ENCODE assay signal across 18 cellular contexts in the genomic region with DNA sequence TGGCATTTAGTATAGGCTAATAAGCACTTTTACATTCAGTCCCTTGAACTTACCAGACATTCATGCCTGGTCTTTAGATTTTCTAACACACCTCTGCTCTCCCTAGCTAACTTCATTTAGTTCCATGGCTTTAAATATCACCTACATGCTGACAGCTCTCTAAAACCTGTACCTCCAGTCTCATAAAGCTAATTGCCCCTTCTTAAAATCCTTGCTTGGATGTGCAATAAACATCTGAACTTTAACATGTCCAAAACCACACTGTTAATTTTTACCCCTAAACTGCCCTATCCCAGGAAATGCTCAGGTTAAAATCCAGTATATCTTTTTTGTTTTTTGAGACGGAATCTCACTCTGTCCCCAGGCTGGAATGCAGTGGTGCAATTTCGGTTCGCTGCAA.
A peak's percentile ranks its signal among the peaks of the same experiment; 100 is the strongest.
DNase-seq lines count a peak whose midpoint lies in the region; ATAC-seq, FAIRE-seq and TF ChIP-seq lines count a peak whose summit lies in the region.
"Had no signal": no experiment of that assay in that cellular context is flagged by ENCODE, and none has a peak within 500 bp of the region (broad histone marks: within the 10 kb centered on the region; RNA-seq: fewer than 3 reads in every experiment).

No MANE protein-coding gene starts in this region.

- no peak overlapping the region for H3K4me3 Mint-ChIP-seq in activated CD4-positive, alpha-beta T cell treated with anti-CD3 and anti-CD28 coated beads, Interleukin-2, amount 10 ng/mL, durations not matched to agents 7 days and 5 days
- H3K4me3 Mint-ChIP-seq: B cell; CD8-positive, alpha-beta T cell; H9; IgD-negative memory B cell had no signal

- POLR2A ChIA-PET in activated CD4-positive, alpha-beta T cell treated with anti-CD3 and anti-CD28 coated beads, Interleukin-2, amount 10 ng/mL, durations not matched to agents 7 days and 5 days (lab: Charles Lee) = no interaction called here

- peak overlapping the region; percentile 84 for H3K27ac ChIP-seq in thymus (ENCODE audit: low read depth)
- H3K27ac ChIP-seq: BLaER1 treated with 17β-estradiol and CSF1 and Interleukin-3, amounts not matched to agents 10 nM and 100 nM had no signal

- H3K4me3 ChIP-seq in thymus (ENCODE audit: low read length) = no peak overlapping the region
- H3K4me3 ChIP-seq: BLaER1 treated with 17β-estradiol and CSF1 and Interleukin-3, amounts not matched to agents 10 nM and 100 nM had no signal

- H3K4me1 Mint-ChIP-seq in activated CD4-positive, alpha-beta T cell treated with anti-CD3 and anti-CD28 coated beads, Interleukin-2, amount 10 ng/mL, durations not matched to agents 7 days and 5 days = peaks cover 50% of the 10 kb centered on the region
- H3K4me1 Mint-ChIP-seq: H9 had no signal

- no peak for FAIRE-seq in GM12891 (lab: Jason Lieb, UNC)
- FAIRE-seq: G401.6, GM12892, HepG2 had no signal

- H3K27ac Mint-ChIP-seq in activated CD4-positive, alpha-beta T cell treated with anti-CD3 and anti-CD28 coated beads, Interleukin-2, amount 10 ng/mL, durations not matched to agents 7 days and 5 days = peak overlapping the region; percentile 42
- H3K27ac Mint-ChIP-seq: B cell; CD8-positive, alpha-beta T cell; H9; IgD-negative memory B cell had no signal

- peak; percentile 85 for ATAC-seq in left colon
- ATAC-seq: CD8-positive, alpha-beta T cell had no signal

- no peak for TF ChIP-seq CTCF in GM20000 (IDR thresholded peaks at IDR 0.05; ENCODE audit: extremely low read depth, missing control alignments)

- DNase-seq in activated CD4-positive, alpha-beta T cell treated with anti-CD3 and anti-CD28 coated beads, Interleukin-2, amount 10 ng/mL, durations not matched to agents 7 days and 5 days = no peak
- DNase-seq in activated CD4-positive, alpha-beta T cell treated with anti-CD3 and anti-CD28 coated beads for 1 hour = no peak
- DNase-seq in left colon (no peak), GM12891 (ENCODE audit: insufficient read length, low spot score) (no peak), GM20000 (ENCODE audit: low spot score) (no peak)
- DNase-seq: CD8-positive, alpha-beta T cell; COR-L47; DMS 273 treated with DMSO at 0.1 percent for 48 hours; DMS53; GOT3; H9 had no signal

- WGBS in thymus = 99% methylated on average over 3 of the region's 3 CpGs

- no peaks in the 10 kb centered on the region for H3K9me3 ChIP-seq in thymus (ENCODE audit: control insufficient read depth)

- H3K27me3 Mint-ChIP-seq in activated CD4-positive, alpha-beta T cell treated with anti-CD3 and anti-CD28 coated beads, Interleukin-2, amount 10 ng/mL, durations not matched to agents 7 days and 5 days = no peaks in the 10 kb centered on the region
- H3K27me3 Mint-ChIP-seq: B cell, IgD-negative memory B cell had no signal

- H3K36me3 Mint-ChIP-seq in activated CD4-positive, alpha-beta T cell treated with anti-CD3 and anti-CD28 coated beads, Interleukin-2, amount 10 ng/mL, durations not matched to agents 7 days and 5 days (ENCODE audit: low read depth) = peaks cover 66% of the 10 kb centered on the region

- peaks cover 35% of the 10 kb centered on the region for H3K4me1 ChIP-seq in thymus (ENCODE audit: control insufficient read depth, insufficient read depth, low read length)

- no peak for TF ChIP-seq POLR2A in GM12891 (IDR thresholded peaks at IDR 0.05; ENCODE audit: low read depth, low read length)

- intact Hi-C loops in left colon (cut with DNase I, micrococcal nuclease) = no loop called here

- H3K9me3 Mint-ChIP-seq in activated CD4-positive, alpha-beta T cell treated with anti-CD3 and anti-CD28 coated beads, Interleukin-2, amount 10 ng/mL, durations not matched to agents 7 days and 5 days = peaks cover 13% of the 10 kb centered on the region
- H3K9me3 Mint-ChIP-seq: H9 had no signal

- no peaks in the 10 kb centered on the region for H3K27me3 ChIP-seq in thymus (ENCODE audit: control insufficient read depth, insufficient read depth)
- H3K27me3 ChIP-seq: BLaER1 treated with 17β-estradiol and CSF1 and Interleukin-3, amounts not matched to agents 10 nM and 100 nM had no signal

- CTCF ChIA-PET in activated CD4-positive, alpha-beta T cell treated with anti-CD3 and anti-CD28 coated beads, Interleukin-2, amount 10 ng/mL, durations not matched to agents 7 days and 5 days (lab: Charles Lee) = interaction anchor here (1.5 kb wide), 1 partner anchor 10 kb away, joined by 4 read pairs; no protein-coding TSS in a partner anchor

- H3K36me3 ChIP-seq in thymus (ENCODE audit: control insufficient read depth, insufficient read depth) = peaks cover 7% of the 10 kb centered on the region

TF ChIP-seq in GM12891, 5 proteins besides CTCF, POLR2A, EP300 and RAD21:
- TF ChIP-seq POLR2AphosphoS5 (IDR thresholded peaks at IDR 0.05; ENCODE audit: low read depth, low read length) = no peak
- no peak for TF ChIP-seq TAF1 (IDR thresholded peaks at IDR 0.05; ENCODE audit: low read depth, low read length)
- no peak for TF ChIP-seq SPI1 (IDR thresholded peaks at IDR 0.05; ENCODE audit: low read depth, low read length)
- TF ChIP-seq PAX5 (IDR thresholded peaks at IDR 0.05; ENCODE audit: insufficient read depth, low read length, severe bottlenecking) = no peak
- TF ChIP-seq POU2F2 (IDR thresholded peaks at IDR 0.05; ENCODE audit: low read depth, low read length) = no peak
